ENCODE assay signal across 17 cellular contexts in the genomic region with DNA sequence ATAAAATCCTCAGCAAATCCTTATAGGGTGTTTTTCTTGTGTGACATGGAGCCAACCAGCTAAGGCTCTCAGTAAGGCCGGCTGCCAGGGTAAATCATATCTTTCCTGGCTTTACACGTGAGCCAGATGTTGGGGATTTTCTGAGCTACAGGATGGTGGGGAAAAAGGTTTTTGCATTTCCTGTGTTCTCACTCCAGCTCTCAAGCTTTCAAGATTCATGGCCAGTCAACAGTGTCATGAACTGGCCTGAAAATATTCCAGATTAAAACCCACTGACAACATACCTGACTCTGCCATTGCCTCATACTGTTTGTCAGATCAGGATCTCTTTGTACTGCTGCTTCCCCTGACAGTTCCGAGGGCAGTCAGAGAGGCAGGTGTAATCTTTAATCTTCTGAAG.
DNase-seq lines count a peak whose midpoint lies in the region; ATAC-seq and TF ChIP-seq lines count a peak whose summit lies in the region.
"Had no signal": no experiment of that assay in that cellular context is flagged by ENCODE, and none has a peak within 500 bp of the region (broad histone marks: within the 10 kb centered on the region; RNA-seq: fewer than 3 reads in every experiment).

No MANE protein-coding gene starts in this region.

- H3K4me1 ChIP-seq in GM23338 (ENCODE audit: insufficient read depth) (no peaks in the 10 kb centered on the region), PC-9 (replicated peaks; ENCODE audit: insufficient read depth) (no peaks in the 10 kb centered on the region)
- H3K4me1 ChIP-seq: adrenal gland, BE2C, psoas muscle had no signal

- no peak overlapping the region for H3K27ac ChIP-seq in GM23338 (ENCODE audit: low read depth)
- no peak overlapping the region for H3K27ac ChIP-seq in PC-9
- H3K27ac ChIP-seq: adrenal gland, psoas muscle, SK-N-MC had no signal

- DNase-seq in A172 (ENCODE audit: low spot score) (peak; percentile 60), GM23338 (ENCODE audit: low spot score) (no peak), choroid plexus epithelial cell (ENCODE audit: low read depth) (peak; percentile 64), kidney epithelial cell (ENCODE audit: low read depth) (peak; percentile 39), MV-4-11 (lab: John Stamatoyannopoulos, UW) (no peak), PC-9 (no peak), KG1 (lab: John Stamatoyannopoulos, UW) (no peak), NCI-H2171 treated with DMSO at 0.1 percent for 48 hours (lab: John Stamatoyannopoulos, UW) (no peak)
- DNase-seq: adrenal gland; BE2C; DMS79 treated with DMSO at 0.1 percent for 48 hours; effector memory CD4-positive, alpha-beta T cell; NCI-H187 treated with DMSO at 0.1 percent for 48 hours; psoas muscle; stimulated activated CD4-positive, alpha-beta T cell treated with anti-CD3 and anti-CD28 coated beads, Interleukin-4, amount 100 ng/mL, for 4 hours had no signal

- CTCF ChIA-PET in PC-9 (lab: Charles Lee): no interaction called here

- H3K79me2 ChIP-seq in GM23338 (replicated peaks; ENCODE audit: insufficient read depth) (no peaks in the 10 kb centered on the region), PC-9 (ENCODE audit: low read depth) (no peaks in the 10 kb centered on the region)

- peak overlapping the region; percentile 40; the same call in 1 of the 2 replicates for H2AFZ ChIP-seq in GM23338
- H2AFZ ChIP-seq in PC-9: no peak overlapping the region

- TF ChIP-seq CTCF in GM23338 (conservative IDR thresholded peaks at IDR 0.05; ENCODE audit: low read depth in 2 of 2): no peak
- no peak for TF ChIP-seq CTCF in choroid plexus epithelial cell (conservative IDR thresholded peaks at IDR 0.05; ENCODE audit: low read depth, low read length)
- TF ChIP-seq CTCF in kidney epithelial cell (IDR thresholded peaks at IDR 0.05; ENCODE audit: insufficient read depth, low read length, poor library complexity, severe bottlenecking): no peak
- TF ChIP-seq CTCF in PC-9 (conservative IDR thresholded peaks at IDR 0.05): no peak

- H4K20me1 ChIP-seq in GM23338 (replicated peaks; ENCODE audit: insufficient read depth) (no peaks in the 10 kb centered on the region), PC-9 (ENCODE audit: insufficient read depth) (no peaks in the 10 kb centered on the region)

- H3K4me3 ChIP-seq in GM23338: no peak overlapping the region
- H3K4me3 ChIP-seq in choroid plexus epithelial cell (ENCODE audit: low read depth, low read length): no peak overlapping the region
- H3K4me3 ChIP-seq in kidney epithelial cell (ENCODE audit: low read depth, low read length): no peak overlapping the region
- no peak overlapping the region for H3K4me3 ChIP-seq in PC-9
- H3K4me3 ChIP-seq: adrenal gland, psoas muscle, SK-N-MC had no signal

- H3K27me3 ChIP-seq in GM23338 (ENCODE audit: insufficient read depth) (no peaks in the 10 kb centered on the region), kidney epithelial cell (ENCODE audit: control insufficient read depth, insufficient read depth, low read length) (no peaks in the 10 kb centered on the region), PC-9 (ENCODE audit: insufficient read depth, low read depth) (no peaks in the 10 kb centered on the region)
- H3K27me3 ChIP-seq: adrenal gland, BE2C had no signal

- no peaks in the 10 kb centered on the region for H3K36me3 ChIP-seq in GM23338 (ENCODE audit: insufficient read depth)
- H3K36me3 ChIP-seq in kidney epithelial cell (ENCODE audit: control insufficient read depth, insufficient read depth, low read length): no peaks in the 10 kb centered on the region
- H3K36me3 ChIP-seq in PC-9 (ENCODE audit: low read depth): no peaks in the 10 kb centered on the region
- H3K36me3 ChIP-seq: adrenal gland, BE2C had no signal

- no peaks in the 10 kb centered on the region for H3K9me3 ChIP-seq in PC-9 (ENCODE audit: insufficient read depth, low read depth)
- H3K9me3 ChIP-seq: BE2C, psoas muscle had no signal

- peaks cover 3% of the 10 kb centered on the region; the same call in 2 of the 3 replicates for H3K4me1 Mint-ChIP-seq in GM23338

- H3K27ac Mint-ChIP-seq in GM23338: no peak overlapping the region
- H3K27ac Mint-ChIP-seq: stimulated activated naive CD8-positive, alpha-beta T cell treated with anti-CD3 and anti-CD28 coated beads, Interleukin-15, Interleukin-2, amounts not matched to agents 100 ng/mL and 50 ng/mL, for 24 hours had no signal

- no peak overlapping the region for H3K4me2 ChIP-seq in GM23338
- H3K4me2 ChIP-seq in PC-9: no peak overlapping the region

- no peak overlapping the region for H3K4me3 Mint-ChIP-seq in GM23338
- H3K4me3 Mint-ChIP-seq: stimulated activated naive CD8-positive, alpha-beta T cell treated with anti-CD3 and anti-CD28 coated beads, Interleukin-15, Interleukin-2, amounts not matched to agents 100 ng/mL and 50 ng/mL, for 24 hours had no signal

- H3F3A ChIP-seq in GM23338 (replicated peaks; ENCODE audit: low read depth) (no peaks in the 10 kb centered on the region), PC-9 (ENCODE audit: insufficient read depth, low read depth) (no peaks in the 10 kb centered on the region)

- POLR2A ChIA-PET in PC-9 (lab: Charles Lee; ENCODE audit: unreplicated experiment): no interaction called here

- ATAC-seq in GM23338: no peak
- ATAC-seq: psoas muscle had no signal

- H3K9me3 Mint-ChIP-seq in GM23338: peaks cover 22% of the 10 kb centered on the region

- peaks cover 7% of the 10 kb centered on the region; the same call in 2 of the 3 replicates for H3K36me3 Mint-ChIP-seq in GM23338 (ENCODE audit: low read depth)

- BruUV-seq in PC-9 (replicated peaks; lab: Mats Ljungman, UMichigan): no TSS peak

- H3K9me2 ChIP-seq in GM23338 (ENCODE audit: insufficient read depth) (no peaks in the 10 kb centered on the region), PC-9 (ENCODE audit: insufficient read depth) (no peaks in the 10 kb centered on the region)

- peaks cover 2% of the 10 kb centered on the region for H3K27me3 Mint-ChIP-seq in GM23338 (ENCODE audit: insufficient read depth, low read depth, poor library complexity)

- intact Hi-C loops in PC-9 (cut with micrococcal nuclease; ENCODE audit: unreplicated experiment): no loop called here

TF ChIP-seq in GM23338, 12 proteins besides CTCF, POLR2A, EP300 and RAD21:
- no peak for TF ChIP-seq EZH2 (IDR thresholded peaks at IDR 0.05; ENCODE audit: low read depth, unreplicated experiment)
- TF ChIP-seq, protein P1, sequence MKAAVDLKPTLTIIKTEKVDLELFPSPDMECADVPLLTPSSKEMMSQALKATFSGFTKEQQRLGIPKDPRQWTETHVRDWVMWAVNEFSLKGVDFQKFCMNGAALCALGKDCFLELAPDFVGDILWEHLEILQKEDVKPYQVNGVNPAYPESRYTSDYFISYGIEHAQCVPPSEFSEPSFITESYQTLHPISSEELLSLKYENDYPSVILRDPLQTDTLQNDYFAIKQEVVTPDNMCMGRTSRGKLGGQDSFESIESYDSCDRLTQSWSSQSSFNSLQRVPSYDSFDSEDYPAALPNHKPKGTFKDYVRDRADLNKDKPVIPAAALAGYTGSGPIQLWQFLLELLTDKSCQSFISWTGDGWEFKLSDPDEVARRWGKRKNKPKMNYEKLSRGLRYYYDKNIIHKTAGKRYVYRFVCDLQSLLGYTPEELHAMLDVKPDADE (IDR thresholded peaks at IDR 0.05): no peak
- TF ChIP-seq JUNB (IDR thresholded peaks at IDR 0.05; ENCODE audit: unreplicated experiment): no peak
- TF ChIP-seq CREB1 (CRISPR knock-in tag; IDR thresholded peaks at IDR 0.05; ENCODE audit: low read depth): no peak
- no peak for TF ChIP-seq ZNF114 (CRISPR knock-in tag; IDR thresholded peaks at IDR 0.05)
- TF ChIP-seq, protein P2, sequence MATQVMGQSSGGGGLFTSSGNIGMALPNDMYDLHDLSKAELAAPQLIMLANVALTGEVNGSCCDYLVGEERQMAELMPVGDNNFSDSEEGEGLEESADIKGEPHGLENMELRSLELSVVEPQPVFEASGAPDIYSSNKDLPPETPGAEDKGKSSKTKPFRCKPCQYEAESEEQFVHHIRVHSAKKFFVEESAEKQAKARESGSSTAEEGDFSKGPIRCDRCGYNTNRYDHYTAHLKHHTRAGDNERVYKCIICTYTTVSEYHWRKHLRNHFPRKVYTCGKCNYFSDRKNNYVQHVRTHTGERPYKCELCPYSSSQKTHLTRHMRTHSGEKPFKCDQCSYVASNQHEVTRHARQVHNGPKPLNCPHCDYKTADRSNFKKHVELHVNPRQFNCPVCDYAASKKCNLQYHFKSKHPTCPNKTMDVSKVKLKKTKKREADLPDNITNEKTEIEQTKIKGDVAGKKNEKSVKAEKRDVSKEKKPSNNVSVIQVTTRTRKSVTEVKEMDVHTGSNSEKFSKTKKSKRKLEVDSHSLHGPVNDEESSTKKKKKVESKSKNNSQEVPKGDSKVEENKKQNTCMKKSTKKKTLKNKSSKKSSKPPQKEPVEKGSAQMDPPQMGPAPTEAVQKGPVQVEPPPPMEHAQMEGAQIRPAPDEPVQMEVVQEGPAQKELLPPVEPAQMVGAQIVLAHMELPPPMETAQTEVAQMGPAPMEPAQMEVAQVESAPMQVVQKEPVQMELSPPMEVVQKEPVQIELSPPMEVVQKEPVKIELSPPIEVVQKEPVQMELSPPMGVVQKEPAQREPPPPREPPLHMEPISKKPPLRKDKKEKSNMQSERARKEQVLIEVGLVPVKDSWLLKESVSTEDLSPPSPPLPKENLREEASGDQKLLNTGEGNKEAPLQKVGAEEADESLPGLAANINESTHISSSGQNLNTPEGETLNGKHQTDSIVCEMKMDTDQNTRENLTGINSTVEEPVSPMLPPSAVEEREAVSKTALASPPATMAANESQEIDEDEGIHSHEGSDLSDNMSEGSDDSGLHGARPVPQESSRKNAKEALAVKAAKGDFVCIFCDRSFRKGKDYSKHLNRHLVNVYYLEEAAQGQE (IDR thresholded peaks at IDR 0.05; ENCODE audit: unreplicated experiment): no peak

Comparison
In these comparisons a context has a peak if more than half of its experiments do, and no peak if none do; other contexts are left out.
1. DNase-seq: peak in A172 (single experiment), choroid plexus epithelial cell (single experiment) and kidney epithelial cell (single experiment); none in GM23338 (single experiment), MV-4-11 (single experiment), PC-9 (0 of 2), KG1 (single experiment) and NCI-H2171 treated with DMSO at 0.1 percent for 48 hours (single experiment).